1 cellular context compared by ENCODE assay signal in the genomic region with DNA sequence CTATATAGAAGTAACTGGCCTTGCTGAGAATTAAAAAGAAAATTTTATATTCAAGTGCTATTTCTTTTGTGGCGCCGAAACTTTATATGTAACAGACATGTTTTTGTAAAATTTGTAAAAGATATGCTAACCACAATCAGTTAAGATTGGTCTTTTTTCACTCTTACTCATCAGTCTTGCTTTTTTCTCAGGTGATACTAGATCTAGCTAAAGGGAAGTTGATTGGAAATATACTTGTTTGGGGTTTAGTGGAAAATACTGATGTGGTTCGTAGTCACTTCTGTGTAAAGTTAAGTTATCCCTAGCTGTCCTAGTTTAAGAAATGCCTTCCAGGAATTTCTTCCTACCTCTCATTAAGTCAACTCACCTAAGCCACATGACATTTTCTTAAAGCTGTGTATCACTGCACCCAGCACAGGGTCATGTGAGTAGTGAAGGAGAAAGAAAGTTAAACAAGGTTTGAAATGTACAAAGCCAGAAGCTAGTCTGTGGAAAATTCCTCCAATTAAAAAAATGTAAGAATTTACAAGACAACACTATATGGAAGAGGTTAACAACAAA.
TF ChIP-seq lines count a peak whose summit lies in the region.

No MANE protein-coding gene starts in this region.

TF ChIP-seq in GM12878, 131 proteins besides CTCF, POLR2A, EP300 and RAD21:
- TF ChIP-seq MTA2 (IDR thresholded peaks at IDR 0.05; ENCODE audit: low read depth): no peak
- TF ChIP-seq EZH2 (IDR thresholded peaks at IDR 0.05; ENCODE audit: borderline replicate concordance, control insufficient read depth, low read depth, low read length): no peak
- no peak for TF ChIP-seq BHLHE40 (IDR thresholded peaks at IDR 0.05; ENCODE audit: borderline replicate concordance in 1 of 2, low read depth in 2 of 2, low read length in 1 of 2)
- TF ChIP-seq, protein P1, sequence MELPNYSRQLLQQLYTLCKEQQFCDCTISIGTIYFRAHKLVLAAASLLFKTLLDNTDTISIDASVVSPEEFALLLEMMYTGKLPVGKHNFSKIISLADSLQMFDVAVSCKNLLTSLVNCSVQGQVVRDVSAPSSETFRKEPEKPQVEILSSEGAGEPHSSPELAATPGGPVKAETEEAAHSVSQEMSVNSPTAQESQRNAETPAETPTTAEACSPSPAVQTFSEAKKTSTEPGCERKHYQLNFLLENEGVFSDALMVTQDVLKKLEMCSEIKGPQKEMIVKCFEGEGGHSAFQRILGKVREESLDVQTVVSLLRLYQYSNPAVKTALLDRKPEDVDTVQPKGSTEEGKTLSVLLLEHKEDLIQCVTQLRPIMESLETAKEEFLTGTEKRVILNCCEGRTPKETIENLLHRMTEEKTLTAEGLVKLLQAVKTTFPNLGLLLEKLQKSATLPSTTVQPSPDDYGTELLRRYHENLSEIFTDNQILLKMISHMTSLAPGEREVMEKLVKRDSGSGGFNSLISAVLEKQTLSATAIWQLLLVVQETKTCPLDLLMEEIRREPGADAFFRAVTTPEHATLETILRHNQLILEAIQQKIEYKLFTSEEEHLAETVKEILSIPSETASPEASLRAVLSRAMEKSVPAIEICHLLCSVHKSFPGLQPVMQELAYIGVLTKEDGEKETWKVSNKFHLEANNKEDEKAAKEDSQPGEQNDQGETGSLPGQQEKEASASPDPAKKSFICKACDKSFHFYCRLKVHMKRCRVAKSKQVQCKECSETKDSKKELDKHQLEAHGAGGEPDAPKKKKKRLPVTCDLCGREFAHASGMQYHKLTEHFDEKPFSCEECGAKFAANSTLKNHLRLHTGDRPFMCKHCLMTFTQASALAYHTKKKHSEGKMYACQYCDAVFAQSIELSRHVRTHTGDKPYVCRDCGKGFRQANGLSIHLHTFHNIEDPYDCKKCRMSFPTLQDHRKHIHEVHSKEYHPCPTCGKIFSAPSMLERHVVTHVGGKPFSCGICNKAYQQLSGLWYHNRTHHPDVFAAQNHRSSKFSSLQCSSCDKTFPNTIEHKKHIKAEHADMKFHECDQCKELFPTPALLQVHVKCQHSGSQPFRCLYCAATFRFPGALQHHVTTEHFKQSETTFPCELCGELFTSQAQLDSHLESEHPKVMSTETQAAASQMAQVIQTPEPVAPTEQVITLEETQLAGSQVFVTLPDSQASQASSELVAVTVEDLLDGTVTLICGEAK (IDR thresholded peaks at IDR 0.05; ENCODE audit: borderline replicate concordance): peak; percentile 49
- no peak for TF ChIP-seq KLF5 (IDR thresholded peaks at IDR 0.05; ENCODE audit: partially characterized antibody)
- TF ChIP-seq, protein P2, sequence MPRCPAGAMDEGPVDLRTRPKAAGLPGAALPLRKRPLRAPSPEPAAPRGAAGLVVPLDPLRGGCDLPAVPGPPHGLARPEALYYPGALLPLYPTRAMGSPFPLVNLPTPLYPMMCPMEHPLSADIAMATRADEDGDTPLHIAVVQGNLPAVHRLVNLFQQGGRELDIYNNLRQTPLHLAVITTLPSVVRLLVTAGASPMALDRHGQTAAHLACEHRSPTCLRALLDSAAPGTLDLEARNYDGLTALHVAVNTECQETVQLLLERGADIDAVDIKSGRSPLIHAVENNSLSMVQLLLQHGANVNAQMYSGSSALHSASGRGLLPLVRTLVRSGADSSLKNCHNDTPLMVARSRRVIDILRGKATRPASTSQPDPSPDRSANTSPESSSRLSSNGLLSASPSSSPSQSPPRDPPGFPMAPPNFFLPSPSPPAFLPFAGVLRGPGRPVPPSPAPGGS (IDR thresholded peaks at IDR 0.05; ENCODE audit: borderline replicate concordance, insufficient read depth, low read depth, low read length, poor library complexity, severe bottlenecking): no peak
- TF ChIP-seq RAD51 (IDR thresholded peaks at IDR 0.05): no peak
- no peak for TF ChIP-seq SRF (IDR thresholded peaks at IDR 0.05; ENCODE audit: low read depth in 2 of 2, low read length in 2 of 2)
- TF ChIP-seq SREBF1 (IDR thresholded peaks at IDR 0.05; ENCODE audit: low read length): no peak
- TF ChIP-seq, protein P3, sequence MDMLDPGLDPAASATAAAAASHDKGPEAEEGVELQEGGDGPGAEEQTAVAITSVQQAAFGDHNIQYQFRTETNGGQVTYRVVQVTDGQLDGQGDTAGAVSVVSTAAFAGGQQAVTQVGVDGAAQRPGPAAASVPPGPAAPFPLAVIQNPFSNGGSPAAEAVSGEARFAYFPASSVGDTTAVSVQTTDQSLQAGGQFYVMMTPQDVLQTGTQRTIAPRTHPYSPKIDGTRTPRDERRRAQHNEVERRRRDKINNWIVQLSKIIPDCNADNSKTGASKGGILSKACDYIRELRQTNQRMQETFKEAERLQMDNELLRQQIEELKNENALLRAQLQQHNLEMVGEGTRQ (IDR thresholded peaks at IDR 0.05; ENCODE audit: borderline replicate concordance, low read depth, low read length): no peak
- no peak for TF ChIP-seq NBN (IDR thresholded peaks at IDR 0.05)
- peak; percentile 44; the same call in 1 of the 2 replicates for TF ChIP-seq RUNX3 (IDR thresholded peaks at IDR 0.05; ENCODE audit: low read length)
- TF ChIP-seq TBL1XR1 (IDR thresholded peaks at IDR 0.05; ENCODE audit: low read depth, low read length): no peak
- no peak for TF ChIP-seq POLR2AphosphoS2 (IDR thresholded peaks at IDR 0.05; ENCODE audit: low read depth, low read length)
